Comparison of ENCODE assay signal across 1 cellular context in the genomic region with DNA sequence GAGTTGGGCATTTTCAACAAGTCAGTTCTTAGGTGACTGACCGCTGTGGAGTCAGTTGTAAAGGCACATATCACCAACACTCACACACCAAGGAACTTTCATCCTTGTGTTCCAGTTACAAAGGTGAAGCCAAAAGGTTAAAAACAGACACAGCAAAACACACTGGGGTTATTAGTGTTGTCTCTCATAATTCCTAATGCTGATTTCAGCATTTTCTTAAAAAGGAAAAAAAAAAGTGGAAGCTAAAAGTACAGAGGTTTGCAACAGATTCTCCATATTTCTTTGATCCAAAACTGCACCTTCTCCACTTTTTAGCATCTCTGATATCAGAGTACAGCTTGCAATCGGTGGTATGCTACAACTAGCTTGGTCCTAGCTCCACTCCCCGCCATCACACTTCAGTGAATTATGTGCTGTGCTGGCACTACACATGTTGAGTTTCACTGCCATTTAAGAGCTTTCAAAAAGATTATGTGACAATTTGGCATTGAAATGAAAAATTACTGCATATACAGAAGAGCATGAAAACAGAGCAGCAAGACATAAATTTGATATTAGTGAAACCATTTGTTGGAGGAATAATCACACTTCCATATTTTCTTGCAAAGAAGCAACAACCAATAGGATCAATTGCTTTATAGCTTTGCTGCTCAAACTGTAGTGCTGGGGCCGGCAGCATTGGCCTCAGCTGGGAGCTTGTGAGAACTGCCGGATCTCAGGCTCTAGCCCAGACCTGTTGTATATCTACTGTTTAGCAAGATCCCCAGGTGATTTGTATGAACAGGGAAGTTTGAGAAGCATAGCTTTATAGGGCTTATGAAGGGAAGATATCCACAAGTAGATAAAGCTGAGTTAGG.
TF ChIP-seq lines count a peak whose summit lies in the region.

No MANE protein-coding gene starts in this region.

TF ChIP-seq in K562, 482 proteins besides CTCF, POLR2A, EP300 and RAD21:
- TF ChIP-seq HDAC6 (IDR thresholded peaks at IDR 0.05; ENCODE audit: low read depth, low read length), result no peak
- no peak for TF ChIP-seq ZNF436 (CRISPR knock-in tag; IDR thresholded peaks at IDR 0.05)
- peak; percentile 22; the same call in 1 of the 2 replicates for TF ChIP-seq ZNF316 (IDR thresholded peaks at IDR 0.05)
